In the genomic region with DNA sequence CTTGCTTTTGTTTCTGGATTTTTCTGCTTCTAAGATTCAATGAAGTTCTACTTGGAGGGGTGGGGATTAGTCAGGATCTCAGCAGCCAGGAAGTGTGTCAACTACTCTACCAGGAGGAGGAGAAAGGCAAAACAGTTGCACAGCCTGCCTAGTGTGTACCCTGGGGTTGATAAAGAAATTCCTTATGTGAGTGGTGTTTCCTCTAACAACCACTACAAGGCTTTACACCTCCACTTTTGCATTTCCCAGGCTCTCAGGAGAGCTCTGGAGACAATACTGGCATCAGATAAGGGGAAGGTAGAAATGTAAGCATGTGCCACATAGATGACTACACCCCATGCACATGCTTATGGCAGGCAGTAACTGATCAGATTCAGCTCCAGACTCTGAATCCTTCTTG, we compare ENCODE assay signal across 16 cellular contexts.
"Had no signal": no experiment of that assay in that cellular context is flagged by ENCODE, and none has a peak within 500 bp of the region (broad histone marks: within the 10 kb centered on the region; RNA-seq: fewer than 3 reads in every experiment).

No MANE protein-coding gene starts in this region.

- H3K9ac ChIP-seq: parathyroid adenoma had no signal

- H3K36me3 ChIP-seq: right lobe of liver, spleen, tibial nerve had no signal

- H3K27ac ChIP-seq: coronary artery, parathyroid adenoma, psoas muscle, right lobe of liver, spleen, testis, tibial nerve had no signal

- H3K4me1 ChIP-seq: parathyroid adenoma, psoas muscle, right lobe of liver, spleen, testis, tibial nerve had no signal

- H3K27me3 ChIP-seq: right lobe of liver, spleen, testis, tibial nerve had no signal

- H3K79me2 ChIP-seq: parathyroid adenoma had no signal

- H3K9me3 ChIP-seq: psoas muscle, right lobe of liver, testis had no signal

- DNase-seq: effector CD4-positive, alpha-beta T cell; foreskin melanocyte; head of caudate nucleus; hippocampal formation; natural killer cell; psoas muscle; retina; right lobe of liver; spleen; stimulated activated CD4-positive, alpha-beta T cell treated with anti-CD3 and anti-CD28 coated beads, Interleukin-15, amount 100 ng/mL, for 24 hours; stimulated activated CD4-positive, alpha-beta T cell treated with anti-CD3 and anti-CD28 coated beads, Interleukin-1b, Interleukin-23, amount 100 ng/mL, for 48 hours; stimulated activated CD4-positive, alpha-beta T cell treated with anti-CD3 and anti-CD28 coated beads, Interleukin-4, amount 100 ng/mL, for 24 hours; testis had no signal

- H2AFZ ChIP-seq: parathyroid adenoma had no signal

- H3K4me3 ChIP-seq: coronary artery, psoas muscle, right lobe of liver, spleen, testis, tibial nerve had no signal
